In the genomic region with DNA sequence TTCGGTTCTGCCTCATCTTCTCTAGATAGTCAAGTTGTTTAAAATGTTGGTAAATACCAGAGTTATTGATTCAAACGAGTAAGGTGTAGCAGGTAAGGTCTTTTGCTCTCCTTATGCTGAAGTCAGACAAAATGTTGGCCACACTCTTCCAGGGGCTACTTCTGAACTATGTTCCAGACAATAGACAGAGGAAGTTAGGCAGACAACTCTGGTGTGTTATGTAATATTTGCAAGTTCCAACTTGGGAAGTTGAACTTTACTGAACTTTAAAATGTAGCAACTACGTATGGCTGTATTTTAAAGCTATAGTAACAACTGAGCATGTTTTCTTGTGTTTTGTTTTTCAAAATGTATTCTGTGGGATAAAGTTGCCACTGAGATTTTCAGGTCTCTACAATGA, we compare ENCODE assay signal across 19 cellular contexts.
"Had no signal": no experiment of that assay in that cellular context is flagged by ENCODE, and none has a peak within 500 bp of the region (broad histone marks: within the 10 kb centered on the region; RNA-seq: fewer than 3 reads in every experiment).

No MANE protein-coding gene starts in this region.

- ATAC-seq: body of pancreas, pancreas had no signal

- FAIRE-seq: frontal cortex, pancreas had no signal

- DNase-seq: activated B cell treated with CpG ODN at 0.5 μM for 24 hours; activated CD4-positive, alpha-beta T cell treated with anti-CD3 and anti-CD28 coated beads, Interleukin-2, amount 10 ng/mL, durations not matched to agents 24 days and 14 days; activated CD8-positive, alpha-beta memory T cell treated with anti-CD3 and anti-CD28 coated beads for 24 hours; activated naive CD4-positive, alpha-beta T cell treated with anti-CD3 and anti-CD28 coated beads, Interleukin-2, amount 50 U/mL, for 16 hours; amniotic stem cell; body of pancreas; cerebellar nuclear complex; endodermal cell; heart right ventricle; islet precursor cell; left ventricle myocardium superior; pancreas; stomach; T-helper 1 cell had no signal

- H3K4me1 ChIP-seq: body of pancreas, pancreas, stomach had no signal

- H3K4me3 ChIP-seq: body of pancreas, heart right ventricle, pancreas, skin epidermis, stomach, thoracic aorta had no signal

- H3K27me3 ChIP-seq: body of pancreas, heart right ventricle, pancreas, stomach had no signal

- H3K27ac ChIP-seq: body of pancreas, pancreas, skin epidermis, stomach, thoracic aorta had no signal

- H3K36me3 ChIP-seq: heart right ventricle, pancreas, stomach, thoracic aorta had no signal

- H3K4me3 Mint-ChIP-seq: activated B cell treated with CpG ODN at 0.5 μM for 24 hours; activated CD4-positive, alpha-beta T cell treated with anti-CD3 and anti-CD28 coated beads, Interleukin-2, amount 10 ng/mL, durations not matched to agents 24 days and 14 days; endodermal cell; neural crest cell had no signal

- H3K9me3 Mint-ChIP-seq: activated B cell treated with CpG ODN at 0.5 μM for 24 hours; activated CD4-positive, alpha-beta T cell treated with anti-CD3 and anti-CD28 coated beads, Interleukin-2, amount 10 ng/mL, durations not matched to agents 24 days and 14 days; activated T-helper 2 cell treated with anti-CD3 and anti-CD28 coated beads, Interferon-gamma antibody, Interleukin-2, Interleukin-4, amounts not matched to agents 10 μg/mL and 5 μg/mL and 100 μg/mL, durations not matched to agents 14 hours and 24 hours and 36 hours; endodermal cell had no signal

- H3K27me3 Mint-ChIP-seq: activated CD4-positive, alpha-beta T cell treated with anti-CD3 and anti-CD28 coated beads, Interleukin-2, amount 10 ng/mL, durations not matched to agents 24 days and 14 days had no signal

- H3K9me3 ChIP-seq: body of pancreas, heart right ventricle, pancreas, stomach, thoracic aorta had no signal

- H3K4me1 Mint-ChIP-seq: activated B cell treated with CpG ODN at 0.5 μM for 24 hours; activated CD4-positive, alpha-beta T cell treated with anti-CD3 and anti-CD28 coated beads, Interleukin-2, amount 10 ng/mL, durations not matched to agents 24 days and 14 days; neural crest cell had no signal

- H3K27ac Mint-ChIP-seq: activated B cell treated with CpG ODN at 0.5 μM for 24 hours; activated CD4-positive, alpha-beta T cell treated with anti-CD3 and anti-CD28 coated beads, Interleukin-2, amount 10 ng/mL, durations not matched to agents 24 days and 14 days; activated T-helper 2 cell treated with anti-CD3 and anti-CD28 coated beads, Interferon-gamma antibody, Interleukin-2, Interleukin-4, amounts not matched to agents 10 μg/mL and 5 μg/mL and 100 μg/mL, durations not matched to agents 14 hours and 24 hours and 36 hours; endodermal cell had no signal
